ENCODE assay signal across 8 cellular contexts in genomic region chr9:133031130-133031422, GRCh38. TPM values are rescaled to one million over a fixed set of nuclear protein-coding genes. Genes with fewer than 3 reads are reported as not detected.
DNase-seq lines count a peak whose midpoint lies in the region; ATAC-seq, FAIRE-seq and TF ChIP-seq lines count a peak whose summit lies in the region.

No MANE protein-coding gene starts in this region.

- peaks cover 58% of the 10 kb centered on the region for H3K4me1 Mint-ChIP-seq in activated naive CD4-positive, alpha-beta T cell treated with anti-CD3 and anti-CD28 coated beads, Interleukin-2, amount 50 U/mL, for 24 hours
- H3K4me1 Mint-ChIP-seq in brain (peaks cover 53% of the 10 kb centered on the region), memory B cell (peaks cover 23% of the 10 kb centered on the region)

- no peak for TF ChIP-seq CTCF in brain (conservative IDR thresholded peaks at IDR 0.05)
- no peak for TF ChIP-seq CTCF in upper lobe of right lung (IDR thresholded peaks at IDR 0.05)
- no peak for TF ChIP-seq CTCF in D721Med (IDR thresholded peaks at IDR 0.05; ENCODE audit: insufficient read depth, missing control alignments)

- H3K4me3 Mint-ChIP-seq in activated naive CD4-positive, alpha-beta T cell treated with anti-CD3 and anti-CD28 coated beads, Interleukin-2, amount 50 U/mL, for 24 hours, result peak overlapping the region; percentile 99
- H3K4me3 Mint-ChIP-seq in brain (peak overlapping the region; percentile 97 to 99 (median 98)), memory B cell (peak overlapping the region; percentile 96)

- ATAC-seq in memory B cell (ENCODE audit: low read depth), result no peak
- ATAC-seq in upper lobe of right lung, result no peak

- no peak for FAIRE-seq in D721Med (lab: Jason Lieb, UNC)

- H3K9me3 ChIP-seq in upper lobe of right lung, result no peaks in the 10 kb centered on the region

- H3K36me3 ChIP-seq in upper lobe of right lung, result no peaks in the 10 kb centered on the region

- no peak for DNase-seq in activated naive CD4-positive, alpha-beta T cell treated with anti-CD3 and anti-CD28 coated beads, Interleukin-2, amount 50 U/mL, for 16 hours
- no peak for DNase-seq in memory B cell (ENCODE audit: low spot score in 2 of 2)
- no peak for DNase-seq in upper lobe of right lung
- no peak for DNase-seq in UCSD-AML1 (lab: John Stamatoyannopoulos, UW; ENCODE audit: unreplicated experiment)
- no peak for DNase-seq in D721Med (ENCODE audit: insufficient read length, low spot score)
- no peak for DNase-seq in superior temporal gyrus (ENCODE audit: extremely low spot score)

- H3K9me3 Mint-ChIP-seq in activated naive CD4-positive, alpha-beta T cell treated with anti-CD3 and anti-CD28 coated beads, Interleukin-2, amount 50 U/mL, for 24 hours, result no peaks in the 10 kb centered on the region
- H3K9me3 Mint-ChIP-seq in brain (no peaks in the 10 kb centered on the region), memory B cell (no peaks in the 10 kb centered on the region)

- no peaks in the 10 kb centered on the region for H3K27me3 ChIP-seq in upper lobe of right lung

- H3K27ac Mint-ChIP-seq in activated naive CD4-positive, alpha-beta T cell treated with anti-CD3 and anti-CD28 coated beads, Interleukin-2, amount 50 U/mL, for 24 hours, result peak overlapping the region; percentile 99
- peak overlapping the region; percentile 98 to 100 (median 99) for H3K27ac Mint-ChIP-seq in brain
- H3K27ac Mint-ChIP-seq in memory B cell, result peak overlapping the region; percentile 93

- no peaks in the 10 kb centered on the region for H3K27me3 Mint-ChIP-seq in activated naive CD4-positive, alpha-beta T cell treated with anti-CD3 and anti-CD28 coated beads, Interleukin-2, amount 50 U/mL, for 24 hours
- peaks cover 14% of the 10 kb centered on the region for H3K27me3 Mint-ChIP-seq in brain
- H3K27me3 Mint-ChIP-seq in memory B cell, result no peaks in the 10 kb centered on the region

- intact Hi-C loops in upper lobe of right lung (cut with DNase I), result no loop called here

- H3K4me1 ChIP-seq in upper lobe of right lung, result peaks cover 16% of the 10 kb centered on the region

- H3K36me3 Mint-ChIP-seq in activated naive CD4-positive, alpha-beta T cell treated with anti-CD3 and anti-CD28 coated beads, Interleukin-2, amount 50 U/mL, for 24 hours, result peaks cover 2% of the 10 kb centered on the region
- H3K36me3 Mint-ChIP-seq in brain, result peaks cover 50% of the 10 kb centered on the region
- H3K36me3 Mint-ChIP-seq in memory B cell, result no peaks in the 10 kb centered on the region

- H3K27ac ChIP-seq in upper lobe of right lung, result peak overlapping the region; percentile 94

- H3K4me3 ChIP-seq in upper lobe of right lung, result peak overlapping the region; percentile 98

RNA-seq across cellular contexts. Expression of gene GTF3C5, which starts 0.3 kb away (rescaled TPM):
- polyA plus RNA-seq in brain (ENCODE audit: insufficient read depth, low read depth, low replicate concordance), result 97.8 TPM
- 41.7 TPM for total RNA-seq in upper lobe of right lung

RNA-seq across cellular contexts. Expression of gene CEL, which starts 30.7 kb away (rescaled TPM):
- polyA plus RNA-seq in brain (ENCODE audit: insufficient read depth, low read depth, low replicate concordance), result 0.92 TPM
- total RNA-seq in upper lobe of right lung, result 0.75 TPM

RNA-seq across cellular contexts. Expression of gene GFI1B, which starts 52.6 kb away (rescaled TPM):
- polyA plus RNA-seq in brain (ENCODE audit: insufficient read depth, low read depth, low replicate concordance), result not detected
- total RNA-seq in upper lobe of right lung, result 0.52 TPM
